Comparison of ENCODE assay signal across 18 cellular contexts in the genomic region with DNA sequence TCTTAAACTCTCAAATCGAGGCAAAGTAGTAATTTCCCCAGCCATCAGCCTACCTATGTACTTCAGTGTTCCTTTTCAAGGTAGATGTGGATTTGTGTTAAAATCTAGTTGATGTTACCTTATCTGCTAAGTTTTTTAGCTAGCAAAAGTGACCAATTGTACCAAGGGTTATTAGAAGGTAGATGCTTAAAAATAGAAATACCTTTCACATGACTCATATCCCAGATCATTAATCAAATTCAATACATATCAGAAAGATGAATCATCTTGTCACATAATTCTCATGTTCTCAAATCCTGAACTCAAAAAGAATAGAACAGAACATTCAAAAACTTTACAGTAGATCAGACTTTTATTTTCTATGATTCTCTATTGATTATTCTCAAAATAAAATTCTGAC. TPM values are rescaled to one million over a fixed set of nuclear protein-coding genes. Genes with fewer than 3 reads are reported as not detected.
DNase-seq lines count a peak whose midpoint lies in the region; ATAC-seq, FAIRE-seq and TF ChIP-seq lines count a peak whose summit lies in the region.
"Had no signal": no experiment of that assay in that cellular context is flagged by ENCODE, and none has a peak within 500 bp of the region (broad histone marks: within the 10 kb centered on the region; RNA-seq: fewer than 3 reads in every experiment).

No MANE protein-coding gene starts in this region.

- H3K27me3 ChIP-seq in endothelial cell of umbilical vein (ENCODE audit: control insufficient read depth in 2 of 2, insufficient read depth in 2 of 2, low read length in 2 of 2) (no peaks in the 10 kb centered on the region), heart right ventricle (no peaks in the 10 kb centered on the region)
- H3K27me3 ChIP-seq: hepatocyte, Peyer's patch had no signal

- H3K79me2 ChIP-seq in endothelial cell of umbilical vein (ENCODE audit: control insufficient read depth, insufficient read depth, low read length) = no peaks in the 10 kb centered on the region
- H3K79me2 ChIP-seq: hepatocyte had no signal

- H3K27ac ChIP-seq in RWPE1 (no peak overlapping the region), endothelial cell of umbilical vein (ENCODE audit: insufficient read depth, low read depth, low read length) (peak overlapping the region; percentile 57), heart right ventricle (no peak overlapping the region)
- H3K27ac ChIP-seq: hepatocyte, Peyer's patch had no signal

- no TSS peak for BruUV-seq in endothelial cell of umbilical vein (replicated peaks; lab: Mats Ljungman, UMichigan)

- ATAC-seq in heart right ventricle (no peak), GM18907 (IDR thresholded peaks at IDR 0.05; ENCODE audit: unreplicated experiment) (no peak)

- POLR2A ChIA-PET in RWPE1 (lab: Yijun Ruan, JAX; ENCODE audit: low non-redundant PET) = no interaction called here
- POLR2A ChIA-PET in endothelial cell of umbilical vein (lab: Charles Lee) = no interaction called here

- H3K4me3 ChIP-seq in endothelial cell of umbilical vein (replicated peaks in 1 of 3; ENCODE audit: insufficient read depth in 1 of 3, low read depth in 1 of 3, low read length in 3 of 3) (no peak overlapping the region), heart right ventricle (no peak overlapping the region)
- H3K4me3 ChIP-seq: hepatocyte, Peyer's patch had no signal

- no peaks in the 10 kb centered on the region for H4K20me1 ChIP-seq in endothelial cell of umbilical vein (replicated peaks; ENCODE audit: control insufficient read depth, extremely low read depth, insufficient read depth, low read length)

- H3K9me3 ChIP-seq in endothelial cell of umbilical vein (replicated peaks; ENCODE audit: control insufficient read depth, insufficient read depth, low read length) = no peaks in the 10 kb centered on the region
- no peaks in the 10 kb centered on the region for H3K9me3 ChIP-seq in heart right ventricle
- H3K9me3 ChIP-seq: Peyer's patch had no signal

- 75 to 78% methylated on average over 1 of the region's 1 CpG for WGBS in heart right ventricle, 2 donors

- peak overlapping the region; percentile 9 for H3K9ac ChIP-seq in endothelial cell of umbilical vein (replicated peaks; ENCODE audit: extremely low read depth, insufficient read depth, low read length)

- H3K4me2 ChIP-seq in endothelial cell of umbilical vein (ENCODE audit: insufficient read depth, low read length) = peak overlapping the region; percentile 67
- H3K4me2 ChIP-seq: hepatocyte had no signal

- intact Hi-C loops in endothelial cell of umbilical vein (cut with micrococcal nuclease) (no loop called here), heart right ventricle (cut with DNase I) (no loop called here)

- TF ChIP-seq POLR2A in endothelial cell of umbilical vein (IDR thresholded peaks at IDR 0.05; ENCODE audit: low read depth, low read length) = no peak

- H2AFZ ChIP-seq in endothelial cell of umbilical vein (ENCODE audit: low read depth, low read length) = no peak overlapping the region
- H2AFZ ChIP-seq: hepatocyte had no signal

- TF ChIP-seq CTCF in RWPE1 (conservative IDR thresholded peaks at IDR 0.05; ENCODE audit: low read depth) (no peak), endothelial cell of umbilical vein (IDR thresholded peaks at IDR 0.05; ENCODE audit: extremely low read depth in 1 of 2, insufficient read depth in 1 of 2, low read depth in 1 of 2, low read length in 2 of 2) (no peak), heart right ventricle (IDR thresholded peaks at IDR 0.05) (no peak)

- CTCF ChIA-PET in RWPE1 (lab: Yijun Ruan, JAX) (interaction anchor here (0.6 kb wide), 1 partner anchor 1959 kb away, joined by 3 read pairs; no protein-coding TSS in a partner anchor), endothelial cell of umbilical vein (lab: Charles Lee) (interaction anchor here (0.6 to 1.4 kb wide), 2 partner anchors 15 to 378 kb away, joined by 3 to 7 read pairs; no protein-coding TSS in a partner anchor)

- FAIRE-seq in G401.6 (lab: Jason Lieb, UNC) (peak; percentile 64), endothelial cell of umbilical vein (lab: Jason Lieb, UNC) (peak; percentile 56)

- no peaks in the 10 kb centered on the region for H3K36me3 ChIP-seq in endothelial cell of umbilical vein (ENCODE audit: control insufficient read depth in 2 of 2, extremely low read depth in 1 of 2, insufficient read depth in 2 of 2, low read length in 2 of 2)
- H3K36me3 ChIP-seq in heart right ventricle = no peaks in the 10 kb centered on the region
- H3K36me3 ChIP-seq: Peyer's patch had no signal

- H3K4me1 ChIP-seq in endothelial cell of umbilical vein (ENCODE audit: control insufficient read depth, extremely low read depth, insufficient read depth, low read length) (peaks cover 32% of the 10 kb centered on the region), heart right ventricle (peaks cover 0 to 4% (median 3%) of the 10 kb centered on the region in 9 donors)
- H3K4me1 ChIP-seq: Peyer's patch had no signal

- dilution Hi-C loops in endothelial cell of umbilical vein (cut with MboI; ENCODE audit: extremely low pct_ligation_motif_present, low sequenced_read_pairs) = no loop called here

- DNase-seq in RWPE1 (ENCODE audit: low spot score) (peak; percentile 64), endothelial cell of umbilical vein (ENCODE audit: low read depth, low spot score) (peak; percentile 60), non-pigmented ciliary epithelial cell (ENCODE audit: low read depth) (peak; percentile 31), ecto neural progenitor cell (ENCODE audit: low spot score) (no peak), heart right ventricle (no peak)
- DNase-seq in activated CD4-positive, alpha-beta T cell treated with anti-CD3 and anti-CD28 coated beads, Interleukin-2, amount 50 U/mL, for 4 hours = no peak
- DNase-seq: activated CD4-positive, alpha-beta T cell treated with anti-CD3 and anti-CD28 coated beads, Interleukin-2, amount 50 U/mL, for 1 hour; anterior cingulate cortex; C1 segment of cervical spinal cord; endodermal cell; KG1; Peyer's patch; retina had no signal

- H3K9me1 ChIP-seq in endothelial cell of umbilical vein (replicated peaks; ENCODE audit: control insufficient read depth, extremely low read depth, insufficient read depth, low read length) = no peaks in the 10 kb centered on the region

TF ChIP-seq in endothelial cell of umbilical vein, 7 proteins besides CTCF, POLR2A, EP300 and RAD21 (continues in another document):
- no peak for TF ChIP-seq MYC (IDR thresholded peaks at IDR 0.05; ENCODE audit: low read depth, low read length)
- peak; percentile 96 for TF ChIP-seq JUN (IDR thresholded peaks at IDR 0.05; ENCODE audit: borderline replicate concordance, insufficient read depth, insufficient read length, low read depth)
- TF ChIP-seq FOS (IDR thresholded peaks at IDR 0.05; ENCODE audit: borderline replicate concordance, insufficient read depth, low read length) = peak; percentile 83
- TF ChIP-seq, protein P1, sequence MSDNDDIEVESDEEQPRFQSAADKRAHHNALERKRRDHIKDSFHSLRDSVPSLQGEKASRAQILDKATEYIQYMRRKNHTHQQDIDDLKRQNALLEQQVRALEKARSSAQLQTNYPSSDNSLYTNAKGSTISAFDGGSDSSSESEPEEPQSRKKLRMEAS (IDR thresholded peaks at IDR 0.05; ENCODE audit: insufficient read depth, insufficient read length) = no peak

RNA-seq across cellular contexts. Expression of a gene that starts 3.5 kb away (rescaled TPM):
- total RNA-seq in endothelial cell of umbilical vein = 0.05 TPM in 1 of 2 replicates, not detected in the other
- 0.05 and 0.07 TPM in 2 replicates for polyA plus RNA-seq in endothelial cell of umbilical vein
- 0.05 and 0.10 TPM in 2 replicates for polyA plus RNA-seq in endothelial cell of umbilical vein (2011; cell fraction: cytosol; rRNA removed)
- polyA plus RNA-seq in endothelial cell of umbilical vein (2011; cell fraction: nucleus; rRNA removed) = 0.03 and 0.13 TPM in 2 replicates
- 0.03 and 0.10 TPM in 2 replicates for polyA plus RNA-seq in endothelial cell of umbilical vein (2012)
- polyA minus RNA-seq in endothelial cell of umbilical vein = 0.08 and 0.49 TPM in 2 replicates
- polyA minus RNA-seq in endothelial cell of umbilical vein (2011; cell fraction: cytosol; rRNA and poly(A)+ RNA removed) = not detected
- polyA minus RNA-seq in endothelial cell of umbilical vein (2011; cell fraction: nucleus; rRNA and poly(A)+ RNA removed) = 0.29 TPM in 2 replicates
- total RNA-seq in heart right ventricle = 10 to 100 TPM in 7 of 10 donors, 1 to 10 TPM in 3; 2.0 to 13.1 (median 11.6) TPM
- under 1 TPM; 0.49 to 0.88 TPM for polyA plus RNA-seq in heart right ventricle
- total RNA-seq: endodermal cell, NCI-H460, Peyer's patch had no signal

RNA-seq across cellular contexts. Expression of a gene that starts 34.3 kb away (rescaled TPM):
- total RNA-seq in endothelial cell of umbilical vein = not detected in 2 replicates
- not detected in 2 replicates for polyA plus RNA-seq in endothelial cell of umbilical vein
- not detected in 2 replicates for polyA plus RNA-seq in endothelial cell of umbilical vein (2011; cell fraction: cytosol; rRNA removed)
- polyA plus RNA-seq in endothelial cell of umbilical vein (2011; cell fraction: nucleus; rRNA removed) = not detected in 2 replicates
- polyA plus RNA-seq in endothelial cell of umbilical vein (2012) = not detected in 2 replicates
- not detected in 2 replicates for polyA minus RNA-seq in endothelial cell of umbilical vein
- polyA minus RNA-seq in endothelial cell of umbilical vein (2011; cell fraction: cytosol; rRNA and poly(A)+ RNA removed) = not detected
- polyA minus RNA-seq in endothelial cell of umbilical vein (2011; cell fraction: nucleus; rRNA and poly(A)+ RNA removed) = not detected in 2 replicates
- total RNA-seq in heart right ventricle = 10 to 100 TPM in 2 of 10 donors, 1 to 10 TPM in 6, under 1 TPM in 2; 0.57 to 55.4 (median 3.8) TPM
- 1 to 10 TPM in 1 of 2 donors, under 1 TPM in 1; 0.74 to 1.1 TPM for polyA plus RNA-seq in heart right ventricle
- total RNA-seq: endodermal cell, hepatocyte, NCI-H460 had no signal
- polyA plus RNA-seq: hepatocyte had no signal

RNA-seq across cellular contexts. Expression of a gene that starts 40.0 kb away (rescaled TPM):
- total RNA-seq in endothelial cell of umbilical vein (not detected in 2 replicates), heart right ventricle (not detected)
- polyA plus RNA-seq in endothelial cell of umbilical vein (not detected in 2 replicates), heart right ventricle (not detected)
- not detected in 2 replicates for polyA plus RNA-seq in endothelial cell of umbilical vein (2011; cell fraction: cytosol; rRNA removed)
- polyA plus RNA-seq in endothelial cell of umbilical vein (2011; cell fraction: nucleus; rRNA removed) = not detected in 2 replicates
- not detected in 2 replicates for polyA plus RNA-seq in endothelial cell of umbilical vein (2012)
- polyA minus RNA-seq in endothelial cell of umbilical vein = not detected in 2 replicates
- not detected for polyA minus RNA-seq in endothelial cell of umbilical vein (2011; cell fraction: cytosol; rRNA and poly(A)+ RNA removed)
- not detected in 2 replicates for polyA minus RNA-seq in endothelial cell of umbilical vein (2011; cell fraction: nucleus; rRNA and poly(A)+ RNA removed)
- total RNA-seq: endodermal cell, hepatocyte, liver, NCI-H460, Peyer's patch had no signal
- polyA plus RNA-seq: hepatocyte, liver had no signal

RNA-seq across cellular contexts. Expression of a gene that starts 56.3 kb away (rescaled TPM):
- 32.8 and 34.7 TPM in 2 replicates for total RNA-seq in endothelial cell of umbilical vein
- polyA plus RNA-seq in endothelial cell of umbilical vein = 6.2 and 8.7 TPM in 2 replicates
- 20.2 and 21.0 TPM in 2 replicates for polyA plus RNA-seq in endothelial cell of umbilical vein (2011; cell fraction: cytosol; rRNA removed)
- 9.2 and 12.2 TPM in 2 replicates for polyA plus RNA-seq in endothelial cell of umbilical vein (2011; cell fraction: nucleus; rRNA removed)
- polyA plus RNA-seq in endothelial cell of umbilical vein (2012) = 26.3 and 38.0 TPM in 2 replicates
- 6.0 and 7.3 TPM in 2 replicates for polyA minus RNA-seq in endothelial cell of umbilical vein
- polyA minus RNA-seq in endothelial cell of umbilical vein (2011; cell fraction: cytosol; rRNA and poly(A)+ RNA removed) = 3.7 TPM
- 4.6 and 4.8 TPM in 2 replicates for polyA minus RNA-seq in endothelial cell of umbilical vein (2011; cell fraction: nucleus; rRNA and poly(A)+ RNA removed)
- 10 to 100 TPM; 13.9 to 20.4 (median 18.5) TPM for total RNA-seq in heart right ventricle
- 10 to 100 TPM; 12.9 to 16.0 TPM for polyA plus RNA-seq in heart right ventricle

Comparison
In these comparisons a context has a peak if more than half of its experiments do, and no peak if none do; other contexts are left out.
1. DNase-seq: peak in RWPE1 (single experiment), endothelial cell of umbilical vein (single experiment) and non-pigmented ciliary epithelial cell (single experiment); none in ecto neural progenitor cell (single experiment), heart right ventricle (0 of 2) and activated CD4-positive, alpha-beta T cell treated with anti-CD3 and anti-CD28 coated beads, Interleukin-2, amount 50 U/mL, for 4 hours (0 of 2).